Comparison of ENCODE assay signal across 8 cellular contexts in genomic region chr21:34882719-34883131, GRCh38.
DNase-seq lines count a peak whose midpoint lies in the region; ATAC-seq and TF ChIP-seq lines count a peak whose summit lies in the region.

No MANE protein-coding gene starts in this region.

- H3K27ac Mint-ChIP-seq in Calu3 (ENCODE audit: unreplicated experiment), result peak overlapping the region; percentile 86
- H3K27ac Mint-ChIP-seq in activated CD4-positive, alpha-beta memory T cell treated with anti-CD3 and anti-CD28 coated beads, Interleukin-2, amount 10 ng/mL, durations not matched to agents 7 days and 5 days, result peak overlapping the region; percentile 0

- H3K9me3 Mint-ChIP-seq in Calu3 (ENCODE audit: low read depth, unreplicated experiment), result no peaks in the 10 kb centered on the region
- no peaks in the 10 kb centered on the region for H3K9me3 Mint-ChIP-seq in activated CD4-positive, alpha-beta memory T cell treated with anti-CD3 and anti-CD28 coated beads, Interleukin-2, amount 10 ng/mL, durations not matched to agents 7 days and 5 days

- DNase-seq in Calu3 (no peak), HEK293T (ENCODE audit: extremely low spot score) (no peak), hippocampal formation (lab: John Stamatoyannopoulos, UW) (no peak), HuH-7.5 (ENCODE audit: low spot score) (no peak)
- DNase-seq in activated CD4-positive, alpha-beta memory T cell treated with anti-CD3 and anti-CD28 coated beads, Interleukin-2, amount 10 ng/mL, durations not matched to agents 7 days and 5 days, result no peak

- TF ChIP-seq CTCF in Calu3 (IDR thresholded peaks at IDR 0.05; ENCODE audit: unreplicated experiment), result no peak

- POLR2A ChIA-PET in activated CD4-positive, alpha-beta memory T cell treated with anti-CD3 and anti-CD28 coated beads, Interleukin-2, amount 10 ng/mL, durations not matched to agents 7 days and 5 days (lab: Charles Lee), result interaction anchor here (8.6 to 16.0 kb wide), 2 partner anchors 143 to 162 kb away, joined by 127 to 623 read pairs; partner anchors contain the start of gene RUNX1
- POLR2A ChIA-PET in HEK293T (lab: Yijun Ruan, JAX), result no interaction called here

- no peaks in the 10 kb centered on the region for H3K9me3 ChIP-seq in mesodermal cell (ENCODE audit: control insufficient read depth, low read length)

- ATAC-seq in HG02852 (IDR thresholded peaks at IDR 0.05; ENCODE audit: unreplicated experiment), result peak; percentile 50
- ATAC-seq in GM18505 (IDR thresholded peaks at IDR 0.05; ENCODE audit: unreplicated experiment), result no peak

- peak overlapping the region; percentile 65 for H3K4me3 Mint-ChIP-seq in Calu3 (ENCODE audit: low read depth, unreplicated experiment)
- H3K4me3 Mint-ChIP-seq in activated CD4-positive, alpha-beta memory T cell treated with anti-CD3 and anti-CD28 coated beads, Interleukin-2, amount 10 ng/mL, durations not matched to agents 7 days and 5 days, result peak overlapping the region; percentile 29

- no peak for TF ChIP-seq POLR2A in GM18505 (IDR thresholded peaks at IDR 0.05; ENCODE audit: borderline replicate concordance, extremely low read depth, insufficient read depth, insufficient read length)

- intact Hi-C loops in Calu3 (cut with micrococcal nuclease; ENCODE audit: unreplicated experiment), result loop anchor here (5.0 kb wide), 4 partner anchors 35 to 190 kb away; no protein-coding TSS in a partner anchor

- H3K4me1 ChIP-seq in mesodermal cell (ENCODE audit: control insufficient read depth, insufficient read depth, low read length, poor library complexity, severe bottlenecking), result peaks cover 29% of the 10 kb centered on the region

- 70 to 87% methylated on average over 1 of the region's 2 CpGs for WGBS in mesodermal cell (ENCODE audit: insufficient coverage in 2 of 2), 2 experiments

- H3K27ac ChIP-seq in mesodermal cell (ENCODE audit: low read depth, low read length, severe bottlenecking), result no peak overlapping the region

- CTCF ChIA-PET in Calu3 (lab: Charles Lee), result interaction anchor here (0.7 kb wide), 1 partner anchor 184 kb away, joined by 3 read pairs; no protein-coding TSS in a partner anchor
- CTCF ChIA-PET in activated CD4-positive, alpha-beta memory T cell treated with anti-CD3 and anti-CD28 coated beads, Interleukin-2, amount 10 ng/mL, durations not matched to agents 7 days and 5 days (lab: Charles Lee), result interaction anchor here (0.7 to 8.7 kb wide), 2 partner anchors 164 to 1113 kb away, joined by 4 to 161 read pairs; partner anchors contain the start of gene RUNX1
- CTCF ChIA-PET in HEK293T (lab: Yijun Ruan, JAX), result interaction anchor here (0.7 kb wide), 1 partner anchor 86 kb away, joined by 6 read pairs; no protein-coding TSS in a partner anchor

- no peaks in the 10 kb centered on the region for H3K27me3 Mint-ChIP-seq in Calu3 (ENCODE audit: unreplicated experiment)
- H3K27me3 Mint-ChIP-seq in activated CD4-positive, alpha-beta memory T cell treated with anti-CD3 and anti-CD28 coated beads, Interleukin-2, amount 10 ng/mL, durations not matched to agents 7 days and 5 days, result no peaks in the 10 kb centered on the region

- H3K4me1 Mint-ChIP-seq in Calu3 (ENCODE audit: low read depth, unreplicated experiment), result peaks cover 26% of the 10 kb centered on the region
- peaks cover 65% of the 10 kb centered on the region for H3K4me1 Mint-ChIP-seq in activated CD4-positive, alpha-beta memory T cell treated with anti-CD3 and anti-CD28 coated beads, Interleukin-2, amount 10 ng/mL, durations not matched to agents 7 days and 5 days

- no TSS peak for BruUV-seq in Calu3 (replicated peaks; lab: Mats Ljungman, UMichigan)

- H3K4me3 ChIP-seq in mesodermal cell (ENCODE audit: extremely low read depth, insufficient read depth, low read length, poor library complexity, severe bottlenecking), result peak overlapping the region; percentile 6

- H3K36me3 Mint-ChIP-seq in Calu3 (ENCODE audit: insufficient read depth, unreplicated experiment), result peaks cover 90% of the 10 kb centered on the region
- peaks cover 62% of the 10 kb centered on the region for H3K36me3 Mint-ChIP-seq in activated CD4-positive, alpha-beta memory T cell treated with anti-CD3 and anti-CD28 coated beads, Interleukin-2, amount 10 ng/mL, durations not matched to agents 7 days and 5 days (ENCODE audit: low read depth)

- peaks cover 18% of the 10 kb centered on the region for H3K36me3 ChIP-seq in mesodermal cell (ENCODE audit: control insufficient read depth, insufficient read depth, low read length)

TF ChIP-seq in HEK293T, 16 proteins besides CTCF, POLR2A, EP300 and RAD21:
- TF ChIP-seq LEF1 (IDR thresholded peaks at IDR 0.05; ENCODE audit: borderline replicate concordance) (no peak), FOXK2 (IDR thresholded peaks at IDR 0.05) (no peak), ZNF384 (IDR thresholded peaks at IDR 0.05) (no peak), NFRKB (IDR thresholded peaks at IDR 0.05) (no peak)
